ENCODE assay signal across 1 cellular context in the genomic region with DNA sequence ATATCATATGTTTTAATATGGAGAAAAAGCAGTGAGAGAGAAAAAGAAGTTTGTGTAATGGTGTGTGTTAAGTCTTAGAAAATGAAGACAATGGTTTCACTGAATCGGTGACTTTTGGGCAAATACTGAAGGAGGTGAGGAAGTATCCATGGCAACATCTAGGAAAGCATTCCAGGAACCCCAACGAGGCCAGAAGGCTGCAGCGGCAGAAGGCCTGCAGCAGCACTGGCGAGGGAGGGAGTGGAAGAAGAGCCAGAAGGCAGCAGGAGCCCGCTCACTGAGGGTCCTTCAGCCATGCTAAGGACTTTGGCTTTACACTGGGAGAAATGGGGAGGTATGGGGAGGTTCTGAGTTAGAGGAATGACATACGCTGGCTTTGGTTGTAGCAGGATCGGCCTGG.
A peak's percentile ranks its signal among the peaks of the same experiment; 100 is the strongest.
TF ChIP-seq lines count a peak whose summit lies in the region.

No MANE protein-coding gene starts in this region.

TF ChIP-seq in K562, 482 proteins besides CTCF, POLR2A, EP300 and RAD21:
- peak; percentile 36 for TF ChIP-seq RFX1 (IDR thresholded peaks at IDR 0.05)
- TF ChIP-seq ZC3H4 (CRISPR knock-in tag; IDR thresholded peaks at IDR 0.05; ENCODE audit: borderline replicate concordance): no peak
